Comparison of ENCODE assay signal across 8 cellular contexts in the genomic region with DNA sequence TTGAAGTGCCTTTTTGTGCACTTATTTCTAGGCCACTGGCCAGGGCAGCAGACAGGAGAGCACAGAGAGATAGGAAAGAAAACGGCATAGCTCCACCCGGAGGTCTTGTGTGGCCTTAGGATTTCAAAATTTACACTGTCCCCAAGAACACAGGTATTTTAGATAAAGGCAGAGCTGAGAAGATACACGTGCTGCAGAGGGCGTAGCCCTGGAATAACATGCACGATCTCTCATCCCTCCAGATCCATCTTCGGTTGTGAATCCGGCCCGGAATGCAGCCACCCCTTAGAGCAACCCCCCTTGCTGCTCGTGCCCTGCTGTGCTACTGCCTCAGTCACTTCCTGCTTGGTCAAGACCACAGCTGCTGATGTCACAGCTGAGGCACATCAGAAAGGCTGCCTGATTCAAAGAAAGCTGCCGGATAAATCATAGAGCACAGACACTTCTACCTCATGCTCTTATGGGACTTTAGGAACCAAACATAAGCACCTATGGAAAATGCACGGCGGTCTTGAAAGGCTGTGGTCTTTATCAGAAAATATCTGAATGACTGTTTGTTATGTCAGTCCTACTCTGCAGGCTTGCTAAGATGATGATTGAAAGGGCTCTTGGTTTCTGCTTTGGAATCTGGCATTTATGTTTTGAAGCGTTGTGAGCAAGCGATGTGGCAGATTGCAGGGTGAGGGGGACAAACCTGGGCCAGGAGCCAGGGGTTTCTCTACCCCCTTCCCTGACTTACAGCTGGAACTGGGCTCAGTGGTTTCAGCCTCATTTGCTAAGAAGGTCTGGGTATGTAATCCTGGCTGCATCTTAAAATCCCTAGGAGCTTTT.
DNase-seq lines count a peak whose midpoint lies in the region; ATAC-seq and TF ChIP-seq lines count a peak whose summit lies in the region.

No MANE protein-coding gene starts in this region.

- DNase-seq in A172 (ENCODE audit: low spot score), result peak; percentile 83
- DNase-seq in RPMI7951 (ENCODE audit: low read depth), result peak; percentile 70
- DNase-seq in fibroblast of gingiva (ENCODE audit: low read depth), result peak; percentile 15
- DNase-seq in psoas muscle, result peak in 1 of 2 donors; percentile 51
- DNase-seq in MM.1S, result no peak
- DNase-seq in prostate gland (ENCODE audit: low spot score), result no peak

- 47 to 55% (median 54%) methylated on average over 13 to 14 of the region's 14 CpGs for WGBS in psoas muscle, 3 donors
- 39% methylated on average over 14 of the region's 14 CpGs for WGBS in prostate gland

- H3K27ac ChIP-seq in psoas muscle (peak overlapping the region; percentile 63), MM.1S (ENCODE audit: low read length) (no peak overlapping the region), prostate gland (no peak overlapping the region)

- no peaks in the 10 kb centered on the region for H4K20me1 ChIP-seq in MM.1S (ENCODE audit: insufficient read depth, low read length)

- no peak overlapping the region for H3K4me2 ChIP-seq in MM.1S (ENCODE audit: low read depth, low read length)

- intact Hi-C loops in psoas muscle (cut with DNase I), result no loop called here
- intact Hi-C loops in prostate gland (cut with DNase I), result no loop called here

- H3K27me3 ChIP-seq in psoas muscle (ENCODE audit: insufficient read depth in 3 of 3, low read length in 2 of 3), result no peaks in the 10 kb centered on the region
- H3K27me3 ChIP-seq in MM.1S (replicated peaks; ENCODE audit: insufficient read depth, low read length), result no peaks in the 10 kb centered on the region
- H3K27me3 ChIP-seq in prostate gland (replicated peaks; ENCODE audit: insufficient read depth), result no peaks in the 10 kb centered on the region

- ATAC-seq in GM19043 (IDR thresholded peaks at IDR 0.05; ENCODE audit: low read depth, unreplicated experiment) (peak; percentile 59), psoas muscle (peak in 2 of 4 donors; percentile 11 to 13), GM21526 (IDR thresholded peaks at IDR 0.05; ENCODE audit: low FRiP score, unreplicated experiment) (no peak)

- H3K4me1 ChIP-seq in psoas muscle, result peaks cover 14% of the 10 kb centered on the region
- no peaks in the 10 kb centered on the region for H3K4me1 ChIP-seq in MM.1S (ENCODE audit: low read length)
- no peaks in the 10 kb centered on the region for H3K4me1 ChIP-seq in prostate gland (replicated peaks)

- no peak overlapping the region for H2AFZ ChIP-seq in MM.1S (ENCODE audit: low read length)

- H3K4me3 ChIP-seq in psoas muscle (no peak overlapping the region), MM.1S (ENCODE audit: low read length) (no peak overlapping the region), prostate gland (no peak overlapping the region)

- no peaks in the 10 kb centered on the region for H3F3A ChIP-seq in MM.1S (ENCODE audit: insufficient read depth, low read length)

- H3K9me3 ChIP-seq in psoas muscle, result no peaks in the 10 kb centered on the region
- H3K9me3 ChIP-seq in MM.1S (replicated peaks; ENCODE audit: insufficient read depth, low read length), result no peaks in the 10 kb centered on the region
- H3K9me3 ChIP-seq in prostate gland, result no peaks in the 10 kb centered on the region

- H3K79me2 ChIP-seq in MM.1S (ENCODE audit: low read length), result no peaks in the 10 kb centered on the region

- H3K9ac ChIP-seq in MM.1S (ENCODE audit: low read length), result no peak overlapping the region

- no peak for TF ChIP-seq POLR2A in prostate gland (IDR thresholded peaks at IDR 0.05)

- no peaks in the 10 kb centered on the region for H3K9me2 ChIP-seq in MM.1S (replicated peaks; ENCODE audit: insufficient read depth, low read length)

- TF ChIP-seq CTCF in psoas muscle (IDR thresholded peaks at IDR 0.05) (no peak), MM.1S (IDR thresholded peaks at IDR 0.05; ENCODE audit: low read length) (no peak), prostate gland (IDR thresholded peaks at IDR 0.05) (no peak)

- peaks cover 7 to 100% of the 10 kb centered on the region in 2 donors for H3K36me3 ChIP-seq in psoas muscle (ENCODE audit: insufficient read depth in 1 of 2, low read depth in 1 of 2)
- H3K36me3 ChIP-seq in MM.1S (replicated peaks; ENCODE audit: insufficient read depth, low read length), result no peaks in the 10 kb centered on the region
- peaks cover 0 to 4% of the 10 kb centered on the region in 2 donors for H3K36me3 ChIP-seq in prostate gland

Comparison
In these comparisons a context has a peak if more than half of its experiments do, and no peak if none do; other contexts are left out.
1. DNase-seq: peak in A172 (single experiment), RPMI7951 (single experiment) and fibroblast of gingiva (single experiment); none in MM.1S (single experiment) and prostate gland (single experiment).